20 cellular contexts compared by ENCODE assay signal in the genomic region with DNA sequence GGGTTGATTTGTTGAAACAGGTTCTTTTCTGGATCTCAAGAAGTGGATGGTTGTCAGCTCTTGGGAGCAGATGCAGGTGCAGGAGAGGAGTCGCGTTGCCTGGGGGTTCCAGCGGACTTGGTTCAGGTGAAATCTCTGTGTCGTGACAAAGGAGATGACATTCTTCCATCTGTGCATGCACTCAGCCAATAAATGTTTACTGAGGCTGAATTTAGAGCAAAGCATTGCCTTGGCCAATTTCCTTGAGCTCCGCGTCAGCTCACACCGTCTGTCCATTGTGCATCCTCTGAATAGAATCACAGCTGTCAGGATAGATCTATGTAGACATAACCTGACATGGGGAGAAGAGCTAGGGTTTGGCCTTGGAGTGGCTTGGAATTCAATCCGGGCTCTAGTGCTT.
A peak's percentile ranks its signal among the peaks of the same experiment; 100 is the strongest.
DNase-seq lines count a peak whose midpoint lies in the region.
"Had no signal": no experiment of that assay in that cellular context is flagged by ENCODE, and none has a peak within 500 bp of the region (broad histone marks: within the 10 kb centered on the region; RNA-seq: fewer than 3 reads in every experiment).

No MANE protein-coding gene starts in this region.

- DNase-seq in NCI-H1092 treated with DMSO at 0.1 percent for 48 hours (lab: John Stamatoyannopoulos, UW): peak; percentile 1
- DNase-seq in NCI-H1092 (lab: John Stamatoyannopoulos, UW): no peak
- DNase-seq in G401 (ENCODE audit: low spot score): peak; percentile 75
- DNase-seq in NCI-H524 treated with DMSO at 0.1 percent for 48 hours (lab: John Stamatoyannopoulos, UW): peak; percentile 17
- peak; percentile 63 for DNase-seq in retina
- DNase-seq in NCI-H1105 (lab: John Stamatoyannopoulos, UW): no peak
- no peak for DNase-seq in NOMO-1 treated with dmso at 0.1 percent for 144 hours (lab: John Stamatoyannopoulos, UW; ENCODE audit: unreplicated experiment)
- DNase-seq: 8988T; ACHN; BE2C; CD8-positive, alpha-beta memory T cell; DMS 273 treated with DMSO at 0.1 percent for 48 hours; DND-41; MM.1S; NCI-H1436; NCI-H187; NCI-H2081 treated with DMSO at 0.1 percent for 48 hours; NCI-H2227 treated with DMSO at 0.1 percent for 48 hours; NCI-H774; SHP77 had no signal

- in situ Hi-C loops in G401 (cut with HindIII; ENCODE audit: low sequenced_read_pairs): no loop called here

Comparison
In these comparisons a context has a peak if more than half of its experiments do, and no peak if none do; other contexts are left out.
1. DNase-seq: peak in NCI-H1092 treated with DMSO at 0.1 percent for 48 hours (single experiment), G401 (single experiment), NCI-H524 treated with DMSO at 0.1 percent for 48 hours (single experiment) and retina (single experiment); none in NCI-H1092 (single experiment), NCI-H1105 (single experiment) and NOMO-1 treated with dmso at 0.1 percent for 144 hours (single experiment).